Comparison of ENCODE assay signal across 15 cellular contexts in the genomic region with DNA sequence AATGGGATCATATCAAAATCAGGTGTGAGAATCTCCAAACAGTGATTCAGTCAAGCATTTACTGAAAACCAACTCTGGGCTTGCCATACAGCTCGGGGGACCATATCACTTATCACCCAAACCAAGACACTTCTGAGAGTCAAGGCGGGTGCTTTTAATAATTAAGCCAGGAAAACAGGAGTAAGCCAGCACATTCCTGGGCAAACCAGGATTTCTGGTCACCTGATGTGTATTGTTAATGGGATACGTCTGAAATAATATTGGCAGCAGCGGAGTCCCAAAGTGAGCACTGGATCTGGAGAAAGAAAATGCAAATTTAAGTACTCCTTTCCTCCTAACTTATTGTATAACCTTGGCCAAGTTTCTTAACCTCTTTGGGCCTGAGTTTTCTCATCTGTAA. TPM values are rescaled to one million over a fixed set of nuclear protein-coding genes. Genes with fewer than 3 reads are reported as not detected.
"Had no signal": no experiment of that assay in that cellular context is flagged by ENCODE, and none has a peak within 500 bp of the region (broad histone marks: within the 10 kb centered on the region; RNA-seq: fewer than 3 reads in every experiment).

No MANE protein-coding gene starts in this region.

- H3K36me3 ChIP-seq: brain microvascular endothelial cell, SJSA1, transverse colon had no signal

- DNase-seq: activated CD4-positive, alpha-beta T cell treated with anti-CD3 and anti-CD28 coated beads, Interleukin-2, amount 50 U/mL, for 1 hour; activated CD8-positive, alpha-beta memory T cell treated with anti-CD3 and anti-CD28 coated beads for 24 hours; activated naive CD4-positive, alpha-beta T cell; activated naive CD8-positive, alpha-beta T cell treated with anti-CD3 and anti-CD28 coated beads, Interleukin-2, amount 10 ng/mL, durations not matched to agents 7 days and 5 days; brain microvascular endothelial cell; cortex of kidney; erythroblast; hippocampal formation; naive B cell; stimulated activated CD4-positive, alpha-beta T cell treated with anti-CD3 and anti-CD28 coated beads, Interleukin-2, amount 100 ng/mL, for 48 hours; SW 1271; transverse colon had no signal

- H3K4me3 ChIP-seq: lung, SJSA1, transverse colon had no signal

- ATAC-seq: stimulated activated memory B cell treated with anti-CD40 and anti-IgM and Interleukin-4, amounts not matched to agents 10 μg/mL and 1 μg/mL and 100 μg/mL, for 72 hours had no signal

- H3K9me3 ChIP-seq: SJSA1, transverse colon had no signal

- H3K27ac ChIP-seq: brain microvascular endothelial cell, SJSA1, transverse colon had no signal

- H3K4me1 ChIP-seq: SJSA1, transverse colon had no signal

- H3K27me3 ChIP-seq: brain microvascular endothelial cell, SJSA1, transverse colon had no signal

RNA-seq across cellular contexts. Expression of a gene that starts 50.1 kb away (rescaled TPM):
- total RNA-seq: SJSA1 had no signal
